In the genomic region with DNA sequence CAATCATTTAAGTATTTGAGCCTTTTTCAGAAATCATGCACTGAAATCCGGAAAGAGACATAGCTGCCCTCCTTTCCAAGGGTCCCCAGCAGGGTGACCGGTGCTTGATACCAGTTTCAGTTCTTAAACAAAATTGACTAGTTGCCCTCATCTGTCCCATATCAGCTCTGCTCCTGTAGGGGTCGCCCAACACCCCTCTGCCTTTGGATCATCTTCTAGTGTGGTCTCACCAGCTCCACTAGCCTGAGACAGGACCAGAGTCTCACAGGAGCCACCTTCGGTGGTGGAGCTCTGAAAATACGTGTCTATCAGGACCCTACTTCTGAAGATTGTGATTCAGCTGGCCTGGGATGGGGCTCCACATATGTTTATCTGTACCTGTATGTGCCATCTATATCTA, we compare ENCODE assay signal across 11 cellular contexts.
A peak's percentile ranks its signal among the peaks of the same experiment; 100 is the strongest.
DNase-seq lines count a peak whose midpoint lies in the region; ATAC-seq and TF ChIP-seq lines count a peak whose summit lies in the region.
"Had no signal": no experiment of that assay in that cellular context is flagged by ENCODE, and none has a peak within 500 bp of the region (broad histone marks: within the 10 kb centered on the region; RNA-seq: fewer than 3 reads in every experiment).

No MANE protein-coding gene starts in this region.

- H3K27me3 ChIP-seq in DND-41 (ENCODE audit: insufficient read depth, low read length, poor library complexity) (no peaks in the 10 kb centered on the region), WERI-Rb-1 (ENCODE audit: insufficient read depth, low read depth, severe bottlenecking) (no peaks in the 10 kb centered on the region), sigmoid colon (no peaks in the 10 kb centered on the region)

- no peak for TF ChIP-seq EP300 in sigmoid colon (IDR thresholded peaks at IDR 0.05)

- H3K4me1 ChIP-seq in DND-41 (ENCODE audit: insufficient read depth, low read length) (no peaks in the 10 kb centered on the region), sigmoid colon (peaks cover 0 to 1% (median 0%) of the 10 kb centered on the region in 4 donors)

- 75 to 78% methylated on average over 5 of the region's 5 CpGs for WGBS in sigmoid colon, 2 donors

- H3K79me2 ChIP-seq in DND-41 (ENCODE audit: insufficient read depth, low read length): no peaks in the 10 kb centered on the region

- H4K20me1 ChIP-seq in DND-41 (ENCODE audit: insufficient read depth, low read length): no peaks in the 10 kb centered on the region

- no peak overlapping the region for H3K4me3 ChIP-seq in DND-41 (ENCODE audit: low read depth in 1 of 2, low read length in 2 of 2)
- H3K4me3 ChIP-seq in WERI-Rb-1 (ENCODE audit: low read depth, low read length): no peak overlapping the region
- H3K4me3 ChIP-seq in sigmoid colon: no peak overlapping the region

- H3K27ac ChIP-seq in DND-41 (ENCODE audit: low read length): no peak overlapping the region
- H3K27ac ChIP-seq in WERI-Rb-1: no peak overlapping the region
- no peak overlapping the region for H3K27ac ChIP-seq in sigmoid colon

- H2AFZ ChIP-seq in DND-41 (ENCODE audit: low read depth, low read length): no peak overlapping the region

- no peak for TF ChIP-seq POLR2A in sigmoid colon (IDR thresholded peaks at IDR 0.05)

- no peak for ATAC-seq in DND-41 (ENCODE audit: insufficient read depth, low read depth)
- no peak for ATAC-seq in sciatic nerve

- intact Hi-C loops in sigmoid colon (cut with DNase I): no loop called here
- intact Hi-C loops in sciatic nerve (cut with DNase I): no loop called here

- DNase-seq in DND-41: no peak
- DNase-seq in KBM-7: peak; percentile 87
- peak; percentile 63 for DNase-seq in WERI-Rb-1
- peak; percentile 35 to 56 for DNase-seq in lung microvascular endothelial cell (ENCODE audit: low read depth in 2 of 2)
- no peak for DNase-seq in inferior parietal cortex (ENCODE audit: extremely low spot score)
- no peak for DNase-seq in sigmoid colon
- DNase-seq in SW480 (ENCODE audit: low spot score): no peak
- DNase-seq in sciatic nerve (ENCODE audit: low spot score): no peak
- DNase-seq: activated T-cell treated with anti-CD3 and anti-CD28 coated beads, Interleukin-2, amount 50 U/mL, for 24 hours; NCI-H1436 treated with DMSO at 0.1 percent for 48 hours; stimulated activated CD4-positive, alpha-beta T cell treated with anti-CD3 and anti-CD28 coated beads, Interleukin-12 subunit alpha, Interleukin-12 subunit beta, amount 100 ng/mL, for 4 hours had no signal

- no peak overlapping the region for H3K4me2 ChIP-seq in DND-41 (ENCODE audit: insufficient read depth, low read length)

- in situ Hi-C loops in KBM-7 (cut with MboI; ENCODE audit: low pct_unique_long_range_greater_than_20kb, low sequenced_read_pairs): loop anchor here (25.0 kb wide), 1 partner anchor 425 kb away; the partner anchor contains the start of gene ENC1

- TF ChIP-seq CTCF in DND-41 (IDR thresholded peaks at IDR 0.05; ENCODE audit: borderline replicate concordance, extremely low read depth, low read length, poor library complexity, severe bottlenecking): peak; percentile 28
- peak; percentile 73 for TF ChIP-seq CTCF in WERI-Rb-1 (IDR thresholded peaks at IDR 0.05; ENCODE audit: low read depth, low read length)
- no peak for TF ChIP-seq CTCF in sigmoid colon (IDR thresholded peaks at IDR 0.05)

- H3K9ac ChIP-seq in DND-41 (ENCODE audit: low read depth, low read length): no peak overlapping the region

- H3K9me3 ChIP-seq in DND-41 (ENCODE audit: insufficient read depth, low read length, severe bottlenecking): no peaks in the 10 kb centered on the region
- no peaks in the 10 kb centered on the region for H3K9me3 ChIP-seq in WERI-Rb-1 (ENCODE audit: severe bottlenecking)
- H3K9me3 ChIP-seq in sigmoid colon: no peaks in the 10 kb centered on the region

- H3K36me3 ChIP-seq in DND-41 (ENCODE audit: insufficient read depth, low read length) (no peaks in the 10 kb centered on the region), WERI-Rb-1 (no peaks in the 10 kb centered on the region), sigmoid colon (no peaks in the 10 kb centered on the region)

Comparison
In these comparisons a context has a peak if more than half of its experiments do, and no peak if none do; other contexts are left out.
1. DNase-seq: peak in KBM-7 (single experiment), WERI-Rb-1 (single experiment) and lung microvascular endothelial cell (2 of 2); none in DND-41 (single experiment), inferior parietal cortex (single experiment), sigmoid colon (single experiment), SW480 (single experiment) and sciatic nerve (single experiment).
2. CTCF ChIP-seq: peak in DND-41 (single experiment) and WERI-Rb-1 (single experiment); none in sigmoid colon (0 of 4).